1 cellular context compared by ENCODE assay signal in genomic region chr2:232668805-232669444, GRCh38.
TF ChIP-seq lines count a peak whose summit lies in the region.

No MANE protein-coding gene starts in this region.

TF ChIP-seq in GM23338, 12 proteins besides CTCF, POLR2A, EP300 and RAD21 (continued from another document):
- TF ChIP-seq, protein P1, sequence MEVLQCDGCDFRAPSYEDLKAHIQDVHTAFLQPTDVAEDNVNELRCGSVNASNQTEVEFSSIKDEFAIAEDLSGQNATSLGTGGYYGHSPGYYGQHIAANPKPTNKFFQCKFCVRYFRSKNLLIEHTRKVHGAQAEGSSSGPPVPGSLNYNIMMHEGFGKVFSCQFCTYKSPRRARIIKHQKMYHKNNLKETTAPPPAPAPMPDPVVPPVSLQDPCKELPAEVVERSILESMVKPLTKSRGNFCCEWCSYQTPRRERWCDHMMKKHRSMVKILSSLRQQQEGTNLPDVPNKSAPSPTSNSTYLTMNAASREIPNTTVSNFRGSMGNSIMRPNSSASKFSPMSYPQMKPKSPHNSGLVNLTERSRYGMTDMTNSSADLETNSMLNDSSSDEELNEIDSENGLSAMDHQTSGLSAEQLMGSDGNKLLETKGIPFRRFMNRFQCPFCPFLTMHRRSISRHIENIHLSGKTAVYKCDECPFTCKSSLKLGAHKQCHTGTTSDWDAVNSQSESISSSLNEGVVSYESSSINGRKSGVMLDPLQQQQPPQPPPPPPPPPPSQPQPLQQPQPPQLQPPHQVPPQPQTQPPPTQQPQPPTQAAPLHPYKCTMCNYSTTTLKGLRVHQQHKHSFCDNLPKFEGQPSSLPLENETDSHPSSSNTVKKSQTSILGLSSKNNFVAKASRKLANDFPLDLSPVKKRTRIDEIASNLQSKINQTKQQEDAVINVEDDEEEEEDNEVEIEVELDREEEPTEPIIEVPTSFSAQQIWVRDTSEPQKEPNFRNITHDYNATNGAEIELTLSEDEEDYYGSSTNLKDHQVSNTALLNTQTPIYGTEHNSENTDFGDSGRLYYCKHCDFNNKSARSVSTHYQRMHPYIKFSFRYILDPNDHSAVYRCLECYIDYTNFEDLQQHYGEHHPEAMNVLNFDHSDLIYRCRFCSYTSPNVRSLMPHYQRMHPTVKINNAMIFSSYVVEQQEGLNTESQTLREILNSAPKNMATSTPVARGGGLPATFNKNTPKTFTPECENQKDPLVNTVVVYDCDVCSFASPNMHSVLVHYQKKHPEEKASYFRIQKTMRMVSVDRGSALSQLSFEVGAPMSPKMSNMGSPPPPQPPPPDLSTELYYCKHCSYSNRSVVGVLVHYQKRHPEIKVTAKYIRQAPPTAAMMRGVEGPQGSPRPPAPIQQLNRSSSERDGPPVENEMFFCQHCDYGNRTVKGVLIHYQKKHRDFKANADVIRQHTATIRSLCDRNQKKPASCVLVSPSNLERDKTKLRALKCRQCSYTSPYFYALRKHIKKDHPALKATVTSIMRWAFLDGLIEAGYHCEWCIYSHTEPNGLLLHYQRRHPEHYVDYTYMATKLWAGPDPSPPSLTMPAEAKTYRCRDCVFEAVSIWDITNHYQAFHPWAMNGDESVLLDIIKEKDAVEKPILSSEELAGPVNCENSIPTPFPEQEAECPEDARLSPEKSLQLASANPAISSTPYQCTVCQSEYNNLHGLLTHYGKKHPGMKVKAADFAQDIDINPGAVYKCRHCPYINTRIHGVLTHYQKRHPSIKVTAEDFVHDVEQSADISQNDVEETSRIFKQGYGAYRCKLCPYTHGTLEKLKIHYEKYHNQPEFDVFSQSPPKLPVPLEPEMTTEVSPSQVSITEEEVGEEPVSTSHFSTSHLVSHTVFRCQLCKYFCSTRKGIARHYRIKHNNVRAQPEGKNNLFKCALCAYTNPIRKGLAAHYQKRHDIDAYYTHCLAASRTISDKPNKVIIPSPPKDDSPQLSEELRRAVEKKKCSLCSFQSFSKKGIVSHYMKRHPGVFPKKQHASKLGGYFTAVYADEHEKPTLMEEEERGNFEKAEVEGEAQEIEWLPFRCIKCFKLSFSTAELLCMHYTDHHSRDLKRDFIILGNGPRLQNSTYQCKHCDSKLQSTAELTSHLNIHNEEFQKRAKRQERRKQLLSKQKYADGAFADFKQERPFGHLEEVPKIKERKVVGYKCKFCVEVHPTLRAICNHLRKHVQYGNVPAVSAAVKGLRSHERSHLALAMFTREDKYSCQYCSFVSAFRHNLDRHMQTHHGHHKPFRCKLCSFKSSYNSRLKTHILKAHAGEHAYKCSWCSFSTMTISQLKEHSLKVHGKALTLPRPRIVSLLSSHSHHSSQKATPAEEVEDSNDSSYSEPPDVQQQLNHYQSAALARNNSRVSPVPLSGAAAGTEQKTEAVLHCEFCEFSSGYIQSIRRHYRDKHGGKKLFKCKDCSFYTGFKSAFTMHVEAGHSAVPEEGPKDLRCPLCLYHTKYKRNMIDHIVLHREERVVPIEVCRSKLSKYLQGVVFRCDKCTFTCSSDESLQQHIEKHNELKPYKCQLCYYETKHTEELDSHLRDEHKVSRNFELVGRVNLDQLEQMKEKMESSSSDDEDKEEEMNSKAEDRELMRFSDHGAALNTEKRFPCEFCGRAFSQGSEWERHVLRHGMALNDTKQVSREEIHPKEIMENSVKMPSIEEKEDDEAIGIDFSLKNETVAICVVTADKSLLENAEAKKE (CRISPR knock-in tag; IDR thresholded peaks at IDR 0.05), result no peak
- no peak for TF ChIP-seq REST (IDR thresholded peaks at IDR 0.05; ENCODE audit: unreplicated experiment)
- no peak for TF ChIP-seq NANOG (IDR thresholded peaks at IDR 0.05; ENCODE audit: borderline replicate concordance)
- no peak for TF ChIP-seq CREB1 (CRISPR knock-in tag; IDR thresholded peaks at IDR 0.05; ENCODE audit: low read depth)
- no peak for TF ChIP-seq EZH2 (IDR thresholded peaks at IDR 0.05; ENCODE audit: low read depth, unreplicated experiment)
TF ChIP-seq in GM23338: peak in this region for 0.
